ENCODE assay signal across 10 cellular contexts in the genomic region with DNA sequence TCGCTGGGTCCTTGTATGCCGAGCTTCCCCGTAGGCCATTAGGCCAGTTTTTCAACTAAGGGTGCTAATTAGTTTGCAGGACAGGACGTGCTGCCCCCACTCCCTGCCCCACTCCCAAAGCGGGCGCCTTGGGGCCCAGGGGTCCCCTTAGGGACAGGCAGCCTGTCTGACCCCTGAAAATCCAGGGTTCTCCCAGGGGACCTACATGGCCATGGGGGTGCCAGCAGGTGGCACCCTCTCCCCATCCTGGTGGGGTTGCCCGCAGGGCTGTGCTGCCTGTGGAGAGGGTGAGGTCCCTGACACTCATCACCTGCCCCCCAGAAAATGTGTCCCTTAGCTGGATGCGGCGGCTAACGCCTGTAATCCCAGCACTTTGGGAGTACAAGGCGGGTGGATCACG. TPM values are rescaled to one million over a fixed set of nuclear protein-coding genes. Genes with fewer than 3 reads are reported as not detected.
DNase-seq lines count a peak whose midpoint lies in the region; ATAC-seq, FAIRE-seq and TF ChIP-seq lines count a peak whose summit lies in the region.
"Had no signal": no experiment of that assay in that cellular context is flagged by ENCODE, and none has a peak within 500 bp of the region (broad histone marks: within the 10 kb centered on the region; RNA-seq: fewer than 3 reads in every experiment).

No MANE protein-coding gene starts in this region.

- no peak overlapping the region for H3K4me3 ChIP-seq in astrocyte of the spinal cord (ENCODE audit: low read depth, low read length)
- H3K4me3 ChIP-seq in kidney (ENCODE audit: low read length in 2 of 2): no peak overlapping the region
- H3K4me3 ChIP-seq in lower leg skin (ENCODE audit: low read depth, poor library complexity, severe bottlenecking): no peak overlapping the region

- H3K4me3 Mint-ChIP-seq in stimulated activated naive CD8-positive, alpha-beta T cell treated with anti-CD3 and anti-CD28 coated beads, Interleukin-15, amount 100 ng/mL, for 72 hours: no peak overlapping the region
- H3K4me3 Mint-ChIP-seq: activated naive CD4-positive, alpha-beta T cell treated with anti-CD3 and anti-CD28 coated beads, Interleukin-2, amount 50 U/mL, for 24 hours had no signal

- peaks cover 0 to 9% of the 10 kb centered on the region in 2 donors for H3K4me1 ChIP-seq in kidney (ENCODE audit: control insufficient read depth in 1 of 2, insufficient read depth in 1 of 2, low read depth in 1 of 2, low read length in 2 of 2)

- no peaks in the 10 kb centered on the region for H3K27me3 Mint-ChIP-seq in stimulated activated naive CD8-positive, alpha-beta T cell treated with anti-CD3 and anti-CD28 coated beads, Interleukin-15, amount 100 ng/mL, for 72 hours

- peak; percentile 75 for TF ChIP-seq CTCF in astrocyte of the spinal cord (IDR thresholded peaks at IDR 0.05; ENCODE audit: low read depth, low read length)
- TF ChIP-seq CTCF in kidney (IDR thresholded peaks at IDR 0.05; ENCODE audit: borderline replicate concordance, extremely low read depth, insufficient read depth): peak; percentile 44
- no peak for TF ChIP-seq CTCF in lower leg skin (IDR thresholded peaks at IDR 0.05)

- no peaks in the 10 kb centered on the region for H3K36me3 ChIP-seq in kidney (ENCODE audit: control insufficient read depth in 1 of 2, insufficient read depth in 2 of 2, low read length in 2 of 2)

- H3K9me3 ChIP-seq in kidney (ENCODE audit: control insufficient read depth in 1 of 2, low read length in 2 of 2): peaks cover 2 to 7% of the 10 kb centered on the region in 2 donors

- intact Hi-C loops in kidney (cut with DNase I) (no loop called here), lower leg skin (cut with DNase I; ENCODE audit: low total_unique reads) (no loop called here)

- DNase-seq in activated gamma-delta T cell treated with Interleukin-2 at 50 U/mL for 16 hours (peak; percentile 33), activated gamma-delta T cell (lab: John Stamatoyannopoulos, UW) (no peak), RPMI7951 (ENCODE audit: low read depth) (peak; percentile 33), astrocyte of the spinal cord (ENCODE audit: low read depth, low spot score) (peak; percentile 23), kidney (peak; percentile 63), NCI-H2227 (lab: John Stamatoyannopoulos, UW; ENCODE audit: unreplicated experiment) (no peak), lower leg skin (ENCODE audit: low spot score in 2 of 2) (no peak)
- peak; percentile 57 to 64 for DNase-seq in stimulated activated naive CD8-positive, alpha-beta T cell treated with anti-CD3 and anti-CD28 coated beads, Interleukin-15, amount 100 ng/mL, for 72 hours

- no peak overlapping the region for H3K27ac Mint-ChIP-seq in stimulated activated naive CD8-positive, alpha-beta T cell treated with anti-CD3 and anti-CD28 coated beads, Interleukin-15, amount 100 ng/mL, for 72 hours
- H3K27ac Mint-ChIP-seq: activated naive CD4-positive, alpha-beta T cell treated with anti-CD3 and anti-CD28 coated beads, Interleukin-2, amount 50 U/mL, for 24 hours had no signal

- FAIRE-seq in kidney (lab: Jason Lieb, UNC): no peak
- FAIRE-seq: GM18507 had no signal

- ATAC-seq in stimulated activated naive CD8-positive, alpha-beta T cell treated with anti-CD3 and anti-CD28 coated beads, Interleukin-15, amount 100 ng/mL, for 72 hours: peak; percentile 82

- no peak for TF ChIP-seq POLR2A in lower leg skin (IDR thresholded peaks at IDR 0.05)

- peaks cover 9% of the 10 kb centered on the region for H3K4me1 Mint-ChIP-seq in stimulated activated naive CD8-positive, alpha-beta T cell treated with anti-CD3 and anti-CD28 coated beads, Interleukin-15, amount 100 ng/mL, for 72 hours
- H3K4me1 Mint-ChIP-seq: activated naive CD4-positive, alpha-beta T cell treated with anti-CD3 and anti-CD28 coated beads, Interleukin-2, amount 50 U/mL, for 24 hours had no signal

- H3K27ac ChIP-seq in kidney (ENCODE audit: low read depth in 2 of 2, low read length in 2 of 2): no peak overlapping the region

- in situ Hi-C loops in astrocyte of the spinal cord (cut with HindIII; ENCODE audit: low sequenced_read_pairs): no loop called here

- 50 to 79% methylated on average over 12 of the region's 12 CpGs for WGBS in lower leg skin, 2 donors

- H3K9me3 Mint-ChIP-seq in stimulated activated naive CD8-positive, alpha-beta T cell treated with anti-CD3 and anti-CD28 coated beads, Interleukin-15, amount 100 ng/mL, for 72 hours: peaks cover 21 to 25% of the 10 kb centered on the region in 2 donors
- H3K9me3 Mint-ChIP-seq: activated naive CD4-positive, alpha-beta T cell treated with anti-CD3 and anti-CD28 coated beads, Interleukin-2, amount 50 U/mL, for 24 hours had no signal

- H3K9ac ChIP-seq in kidney (ENCODE audit: low read length in 2 of 2): no peak overlapping the region

RNA-seq across cellular contexts. Expression of a gene that starts 8.5 kb away (rescaled TPM):
- not detected in 2 replicates for total RNA-seq in RPMI7951 (2014; rRNA removed; shearing (Covaris generic))
- total RNA-seq in kidney (2.3 TPM), lower leg skin (1 to 10 TPM in 1 of 4 donors, not detected in 3; 1.1 TPM)
- polyA plus RNA-seq in kidney (ENCODE audit: insufficient read depth, low read depth, low replicate concordance): 0.84 TPM

RNA-seq across cellular contexts. Expression of a gene that starts 14.9 kb away (rescaled TPM):
- 6.3 and 6.6 TPM in 2 replicates for total RNA-seq in RPMI7951 (2014; rRNA removed; shearing (Covaris generic))
- total RNA-seq in kidney (11.6 TPM), lower leg skin (10 to 100 TPM; 21.0 to 37.1 (median 28.1) TPM)
- polyA plus RNA-seq in kidney (ENCODE audit: insufficient read depth, low read depth, low replicate concordance): 11.9 TPM

RNA-seq across cellular contexts. Expression of a gene that starts 51.1 kb away (rescaled TPM):
- 15.3 and 17.1 TPM in 2 replicates for total RNA-seq in RPMI7951 (2014; rRNA removed; shearing (Covaris generic))
- total RNA-seq in kidney (22.1 TPM), lower leg skin (10 to 100 TPM; 30.9 to 64.6 (median 44.1) TPM)
- polyA plus RNA-seq in kidney (ENCODE audit: insufficient read depth, low read depth, low replicate concordance): 30.4 TPM

Comparison
In these comparisons a context has a peak if more than half of its experiments do, and no peak if none do; other contexts are left out.
1. DNase-seq: peak in activated gamma-delta T cell treated with Interleukin-2 at 50 U/mL for 16 hours (single experiment), RPMI7951 (single experiment), astrocyte of the spinal cord (single experiment), kidney (single experiment) and stimulated activated naive CD8-positive, alpha-beta T cell treated with anti-CD3 and anti-CD28 coated beads, Interleukin-15, amount 100 ng/mL, for 72 hours (2 of 2); none in activated gamma-delta T cell (single experiment), NCI-H2227 (single experiment) and lower leg skin (0 of 2).
2. CTCF ChIP-seq: peak in astrocyte of the spinal cord (single experiment) and kidney (single experiment); none in lower leg skin (0 of 3).